Comparison of ENCODE assay signal across 8 cellular contexts in the genomic region with DNA sequence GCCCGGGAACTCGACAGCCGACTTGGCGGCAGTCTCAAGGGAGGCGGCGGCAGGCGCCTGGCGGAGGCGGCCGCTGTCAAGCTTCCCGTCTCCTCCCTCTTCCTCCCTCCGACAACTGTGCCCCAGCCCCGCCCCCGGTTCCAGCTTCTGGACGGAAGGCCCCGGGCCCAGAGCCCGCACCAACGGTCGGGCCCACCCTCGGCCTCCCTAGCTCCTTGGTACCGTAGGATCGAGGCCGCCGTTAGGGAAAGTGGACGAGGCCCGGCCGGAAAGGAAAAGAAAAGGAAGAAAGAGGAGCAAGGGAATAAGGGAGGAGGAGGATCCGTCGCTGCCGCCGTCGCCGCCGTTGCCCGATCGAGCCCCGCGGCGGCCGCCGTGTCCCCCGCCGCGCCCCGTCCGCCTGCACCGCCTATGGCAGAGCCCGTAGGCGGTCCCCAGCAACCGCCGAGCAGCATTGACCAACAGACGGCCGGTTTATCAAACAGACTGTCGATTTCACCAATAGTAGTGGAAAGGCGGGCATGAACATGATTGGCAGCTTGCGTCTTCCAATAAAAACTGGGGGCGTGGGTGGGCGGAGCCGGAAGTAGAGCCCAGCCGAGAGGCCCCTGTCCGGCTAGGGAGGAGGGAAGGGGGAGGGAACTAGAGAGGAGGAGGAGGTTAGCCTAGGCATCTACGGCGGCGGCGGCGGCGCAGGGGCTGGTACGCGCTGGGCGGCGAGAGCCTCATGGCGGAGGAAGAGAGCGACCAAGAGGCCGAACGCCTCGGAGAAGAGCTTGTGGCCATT. TPM values are rescaled to one million over a fixed set of nuclear protein-coding genes. Genes with fewer than 3 reads are reported as not detected.
A peak's percentile ranks its signal among the peaks of the same experiment; 100 is the strongest.
DNase-seq lines count a peak whose midpoint lies in the region; ATAC-seq and TF ChIP-seq lines count a peak whose summit lies in the region.

A gene with protein sequence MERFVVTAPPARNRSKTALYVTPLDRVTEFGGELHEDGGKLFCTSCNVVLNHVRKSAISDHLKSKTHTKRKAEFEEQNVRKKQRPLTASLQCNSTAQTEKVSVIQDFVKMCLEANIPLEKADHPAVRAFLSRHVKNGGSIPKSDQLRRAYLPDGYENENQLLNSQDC (minus strand): TSS at position 413 of the 787 bp plus-strand sequence. CDS start 3,029 bp downstream, outside the sequence.
A gene (plus strand): TSS at position 663 of the 787 bp plus-strand sequence. CDS start 65 bp downstream, at position 728.

- intact Hi-C loops in left cardiac atrium (cut with DNase I) (loop anchor here in 1 of 2 donors (5.0 kb wide), 1 partner anchor 54 kb away; no protein-coding TSS in a partner anchor), posterior vena cava (cut with DNase I) (no loop called here), upper lobe of right lung (cut with DNase I) (no loop called here)

- DNase-seq in GM13977 (ENCODE audit: low spot score) (peak; percentile 94), NCI-H1694 (lab: John Stamatoyannopoulos, UW) (peak; percentile 76), amniotic stem cell (lab: John Stamatoyannopoulos, UW) (peak; percentile 99), left cardiac atrium (peak; percentile 98), posterior vena cava (ENCODE audit: low spot score) (peak; percentile 99), upper lobe of right lung (peak; percentile 97)

- in situ Hi-C loops in GM13977 (cut with MboI; ENCODE audit: low pct_unique_long_range_greater_than_20kb, low sequenced_read_pairs, unreplicated experiment) = no loop called here

- peaks cover 26% of the 10 kb centered on the region for H3K36me3 ChIP-seq in upper lobe of right lung

- peak within 1 kb of the TSS; percentile 93 for H3K4me3 Mint-ChIP-seq in T-helper 1 cell treated with Interleukin-12 subunit alpha and Interleukin-12 subunit beta and Interleukin-4 antibody, amounts not matched to agents 30 μg/mL and 1 μg/mL, for 36 hours

- peaks cover 31% of the 10 kb centered on the region for H3K36me3 Mint-ChIP-seq in T-helper 1 cell treated with Interleukin-12 subunit alpha and Interleukin-12 subunit beta and Interleukin-4 antibody, amounts not matched to agents 30 μg/mL and 1 μg/mL, for 36 hours (ENCODE audit: low read depth)

- H3K27me3 ChIP-seq in upper lobe of right lung = no peaks in the 10 kb centered on the region

- TF ChIP-seq CTCF in GM13977 (IDR thresholded peaks at IDR 0.05; ENCODE audit: extremely low read depth, insufficient read depth, missing control alignments) (no peak), upper lobe of right lung (IDR thresholded peaks at IDR 0.05) (no peak)

- no peaks in the 10 kb centered on the region for H3K9me3 Mint-ChIP-seq in T-helper 1 cell treated with Interleukin-12 subunit alpha and Interleukin-12 subunit beta and Interleukin-4 antibody, amounts not matched to agents 30 μg/mL and 1 μg/mL, for 36 hours

- no peaks in the 10 kb centered on the region for H3K27me3 Mint-ChIP-seq in T-helper 1 cell treated with Interleukin-12 subunit alpha and Interleukin-12 subunit beta and Interleukin-4 antibody, amounts not matched to agents 30 μg/mL and 1 μg/mL, for 36 hours (ENCODE audit: low read depth)

- no peaks in the 10 kb centered on the region for H3K9me3 ChIP-seq in upper lobe of right lung

- ATAC-seq in HG02884 (IDR thresholded peaks at IDR 0.05; ENCODE audit: unreplicated experiment) = peak; percentile 90
- peak; percentile 95 to 97 for ATAC-seq in left cardiac atrium
- ATAC-seq in upper lobe of right lung = peak; percentile 97

- peak within 1 kb of the TSS; percentile 97 for H3K27ac Mint-ChIP-seq in T-helper 1 cell treated with Interleukin-12 subunit alpha and Interleukin-12 subunit beta and Interleukin-4 antibody, amounts not matched to agents 30 μg/mL and 1 μg/mL, for 36 hours

- peak within 1 kb of the TSS; percentile 97 for H3K27ac ChIP-seq in upper lobe of right lung

- H3K4me1 Mint-ChIP-seq in T-helper 1 cell treated with Interleukin-12 subunit alpha and Interleukin-12 subunit beta and Interleukin-4 antibody, amounts not matched to agents 30 μg/mL and 1 μg/mL, for 36 hours (ENCODE audit: low read depth) = peaks cover 40% of the 10 kb centered on the region

- peak within 1 kb of the TSS; percentile 96 for H3K4me3 ChIP-seq in upper lobe of right lung

- peaks cover 26% of the 10 kb centered on the region for H3K4me1 ChIP-seq in upper lobe of right lung

RNA-seq across cellular contexts. Expression of the first gene that starts in this region (rescaled TPM):
- total RNA-seq in left cardiac atrium (10 to 100 TPM; 41.1 to 42.2 TPM), posterior vena cava (10 to 100 TPM; 52.7 to 58.4 TPM), upper lobe of right lung (79.2 TPM)

RNA-seq across cellular contexts. Expression of the second gene that starts in this region (rescaled TPM):
- total RNA-seq in left cardiac atrium (10 to 100 TPM; 10.4 to 11.4 TPM), posterior vena cava (10 to 100 TPM; 20.1 to 20.2 TPM), upper lobe of right lung (20.6 TPM)

Comparison
In these comparisons a context has a peak if more than half of its experiments do, and no peak if none do; other contexts are left out.
1. Peak in every context shown above with its lines: DNase-seq, ATAC-seq, H3K4me3 ChIP-seq and H3K27ac ChIP-seq.